Comparison of ENCODE assay signal across 17 cellular contexts in the genomic region with DNA sequence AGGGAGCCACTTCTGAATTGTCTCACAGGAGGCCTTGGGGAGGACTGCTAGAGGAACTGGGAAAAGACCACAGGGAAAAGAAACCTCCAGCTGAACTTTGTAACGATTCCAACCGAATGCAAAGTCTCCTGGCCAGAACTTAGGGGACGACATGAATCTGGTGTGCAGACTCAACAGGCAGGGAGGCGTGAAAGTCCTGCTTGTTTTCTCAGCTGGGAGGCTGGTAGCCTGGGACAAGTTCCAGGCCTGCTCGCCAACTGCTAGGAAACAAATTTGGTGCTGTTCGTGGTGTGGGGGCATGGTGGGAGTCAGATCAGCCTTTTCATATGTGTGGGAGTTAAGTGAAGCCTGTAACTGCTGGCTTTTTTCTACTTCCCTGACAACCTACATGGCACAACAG.
"Had no signal": no experiment of that assay in that cellular context is flagged by ENCODE, and none has a peak within 500 bp of the region (broad histone marks: within the 10 kb centered on the region; RNA-seq: fewer than 3 reads in every experiment).

No MANE protein-coding gene starts in this region.

- DNase-seq: activated B cell treated with CpG ODN at 0.5 μM for 24 hours; activated CD4-positive, alpha-beta T cell treated with anti-CD3 and anti-CD28 coated beads, Interleukin-2, amount 10 ng/mL, durations not matched to agents 24 days and 14 days; activated CD8-positive, alpha-beta memory T cell treated with anti-CD3 and anti-CD28 coated beads for 24 hours; activated naive CD8-positive, alpha-beta T cell treated with anti-CD3 and anti-CD28 coated beads for 36 hours; cortex of kidney; effector CD4-positive, alpha-beta T cell; esophagus squamous epithelium; foreskin fibroblast; immature natural killer cell; left cardiac atrium; lower lobe of right lung; stimulated activated CD4-positive, alpha-beta T cell treated with anti-CD3 and anti-CD28 coated beads, Interleukin-4, amount 100 ng/mL, for 1 hour; SW 1271 had no signal

- ATAC-seq: body of pancreas, left cardiac atrium, lower lobe of right lung had no signal

- H3K4me3 ChIP-seq: body of pancreas, esophagus squamous epithelium, lower lobe of right lung had no signal

- H3K4me1 Mint-ChIP-seq: activated B cell treated with CpG ODN at 0.5 μM for 24 hours; activated CD4-positive, alpha-beta T cell treated with anti-CD3 and anti-CD28 coated beads, Interleukin-2, amount 10 ng/mL, durations not matched to agents 24 days and 14 days; activated naive CD8-positive, alpha-beta T cell treated with anti-CD3 and anti-CD28 coated beads for 36 hours; immature natural killer cell had no signal

- H3K27me3 Mint-ChIP-seq: activated B cell treated with CpG ODN at 0.5 μM for 24 hours; activated CD4-positive, alpha-beta T cell treated with anti-CD3 and anti-CD28 coated beads, Interleukin-2, amount 10 ng/mL, durations not matched to agents 24 days and 14 days; activated naive CD8-positive, alpha-beta T cell treated with anti-CD3 and anti-CD28 coated beads for 36 hours; stimulated activated naive CD8-positive, alpha-beta T cell treated with anti-CD3 and anti-CD28 coated beads, Interleukin-15, Interleukin-2, amounts not matched to agents 100 ng/mL and 50 ng/mL, for 24 hours; type B pancreatic cell had no signal

- H3K36me3 ChIP-seq: esophagus squamous epithelium, lower lobe of right lung, neutrophil had no signal

- H3K36me3 Mint-ChIP-seq: activated naive CD8-positive, alpha-beta T cell treated with anti-CD3 and anti-CD28 coated beads for 36 hours; type B pancreatic cell had no signal

- H3K9me3 Mint-ChIP-seq: type B pancreatic cell had no signal

- H3K9me3 ChIP-seq: body of pancreas, esophagus squamous epithelium, lower lobe of right lung, neutrophil had no signal

- H3K27ac ChIP-seq: body of pancreas, esophagus squamous epithelium, lower lobe of right lung, neutrophil had no signal

- H3K27ac Mint-ChIP-seq: activated B cell treated with CpG ODN at 0.5 μM for 24 hours; activated CD4-positive, alpha-beta T cell treated with anti-CD3 and anti-CD28 coated beads, Interleukin-2, amount 10 ng/mL, durations not matched to agents 24 days and 14 days; activated naive CD8-positive, alpha-beta T cell treated with anti-CD3 and anti-CD28 coated beads for 36 hours; immature natural killer cell; stimulated activated naive CD8-positive, alpha-beta T cell treated with anti-CD3 and anti-CD28 coated beads, Interleukin-15, Interleukin-2, amounts not matched to agents 100 ng/mL and 50 ng/mL, for 24 hours; type B pancreatic cell had no signal

- H3K4me1 ChIP-seq: body of pancreas, esophagus squamous epithelium, lower lobe of right lung had no signal

- H3K27me3 ChIP-seq: body of pancreas, esophagus squamous epithelium, neutrophil had no signal

- H3K4me3 Mint-ChIP-seq: activated B cell treated with CpG ODN at 0.5 μM for 24 hours; activated CD4-positive, alpha-beta T cell treated with anti-CD3 and anti-CD28 coated beads, Interleukin-2, amount 10 ng/mL, durations not matched to agents 24 days and 14 days; activated naive CD8-positive, alpha-beta T cell treated with anti-CD3 and anti-CD28 coated beads for 36 hours; immature natural killer cell; stimulated activated naive CD8-positive, alpha-beta T cell treated with anti-CD3 and anti-CD28 coated beads, Interleukin-15, Interleukin-2, amounts not matched to agents 100 ng/mL and 50 ng/mL, for 24 hours; type B pancreatic cell had no signal
